22 cellular contexts compared by ENCODE assay signal in genomic region chr12:90987101-90987500, GRCh38. TPM values are rescaled to one million over a fixed set of nuclear protein-coding genes. Genes with fewer than 3 reads are reported as not detected.
"Had no signal": no experiment of that assay in that cellular context is flagged by ENCODE, and none has a peak within 500 bp of the region (broad histone marks: within the 10 kb centered on the region; RNA-seq: fewer than 3 reads in every experiment).

No MANE protein-coding gene starts in this region.

- H3K27me3 ChIP-seq: esophagus muscularis mucosa, foreskin keratinocyte, heart left ventricle, right lobe of liver, tibial nerve, vagina had no signal

- H3K9me3 Mint-ChIP-seq: activated CD4-positive, alpha-beta T cell treated with anti-CD3 and anti-CD28 coated beads, Interleukin-2, amount 10 ng/mL, durations not matched to agents 7 days and 5 days; activated T-helper 17 cell treated with anti-CD3 and anti-CD28 coated beads, Interleukin-2, amount 50 U/mL, for 72 hours; memory B cell had no signal

- H3K27ac ChIP-seq: esophagus muscularis mucosa, foreskin keratinocyte, heart left ventricle, left ventricle myocardium inferior, prostate gland, right lobe of liver, tibial nerve, vagina had no signal

- H3K4me1 Mint-ChIP-seq: activated CD4-positive, alpha-beta T cell treated with anti-CD3 and anti-CD28 coated beads, Interleukin-2, amount 10 ng/mL, durations not matched to agents 7 days and 5 days; activated T-helper 17 cell treated with anti-CD3 and anti-CD28 coated beads, Interleukin-2, amount 50 U/mL, for 72 hours; memory B cell; stimulated activated naive B cell treated with anti-CD40 and anti-IgM and Interleukin-4, amounts not matched to agents 10 μg/mL and 1 μg/mL and 100 μg/mL, for 72 hours had no signal

- H3K4me1 ChIP-seq: esophagus muscularis mucosa, foreskin keratinocyte, left ventricle myocardium inferior, prostate gland, right lobe of liver, tibial nerve, vagina had no signal

- FAIRE-seq: islet of Langerhans had no signal

- H3K4me3 ChIP-seq: esophagus muscularis mucosa, heart left ventricle, left ventricle myocardium inferior, prostate gland, right lobe of liver, tibial nerve, vagina had no signal

- H3K4me3 Mint-ChIP-seq: activated CD4-positive, alpha-beta T cell treated with anti-CD3 and anti-CD28 coated beads, Interleukin-2, amount 10 ng/mL, durations not matched to agents 7 days and 5 days; activated naive CD4-positive, alpha-beta T cell treated with anti-CD3 and anti-CD28 coated beads for 36 hours; activated T-helper 17 cell treated with anti-CD3 and anti-CD28 coated beads, Interleukin-2, amount 50 U/mL, for 72 hours; memory B cell; nephron progenitor cell; stimulated activated naive B cell treated with anti-CD40 and anti-IgM and Interleukin-4, amounts not matched to agents 10 μg/mL and 1 μg/mL and 100 μg/mL, for 72 hours had no signal

- H3K27me3 Mint-ChIP-seq: stimulated activated naive B cell treated with anti-CD40 and anti-IgM and Interleukin-4, amounts not matched to agents 10 μg/mL and 1 μg/mL and 100 μg/mL, for 72 hours had no signal

- DNase-seq: activated CD4-positive, alpha-beta T cell treated with anti-CD3 and anti-CD28 coated beads, Interleukin-2, amount 10 ng/mL, durations not matched to agents 7 days and 5 days; activated CD4-positive, CD25-positive, alpha-beta regulatory T cell; activated CD8-positive, alpha-beta memory T cell treated with anti-CD3 and anti-CD28 coated beads for 24 hours; activated naive CD4-positive, alpha-beta T cell treated with anti-CD3 and anti-CD28 coated beads for 36 hours; foreskin keratinocyte; heart left ventricle; left ventricle myocardium inferior; nephron progenitor cell; right lobe of liver; stimulated activated CD4-positive, alpha-beta T cell treated with anti-CD3 and anti-CD28 coated beads, Interleukin-2, amount 100 ng/mL, for 24 hours; stimulated activated naive B cell treated with anti-CD40 and anti-IgM and Interleukin-4, amounts not matched to agents 10 μg/mL and 1 μg/mL and 100 μg/mL, for 72 hours had no signal

- H3K9me3 ChIP-seq: esophagus muscularis mucosa, prostate gland, right lobe of liver, vagina had no signal

- H3K27ac Mint-ChIP-seq: activated CD4-positive, alpha-beta T cell treated with anti-CD3 and anti-CD28 coated beads, Interleukin-2, amount 10 ng/mL, durations not matched to agents 7 days and 5 days; activated naive CD4-positive, alpha-beta T cell treated with anti-CD3 and anti-CD28 coated beads for 36 hours; activated T-helper 17 cell treated with anti-CD3 and anti-CD28 coated beads, Interleukin-2, amount 50 U/mL, for 72 hours; memory B cell; nephron progenitor cell; stimulated activated naive B cell treated with anti-CD40 and anti-IgM and Interleukin-4, amounts not matched to agents 10 μg/mL and 1 μg/mL and 100 μg/mL, for 72 hours had no signal

- H3K36me3 ChIP-seq: esophagus muscularis mucosa, heart left ventricle, left ventricle myocardium inferior, prostate gland, right lobe of liver, tibial nerve, vagina had no signal

- H3K36me3 Mint-ChIP-seq: memory B cell; stimulated activated naive B cell treated with anti-CD40 and anti-IgM and Interleukin-4, amounts not matched to agents 10 μg/mL and 1 μg/mL and 100 μg/mL, for 72 hours had no signal

- ATAC-seq: activated T-helper 17 cell treated with anti-CD3 and anti-CD28 coated beads, Interleukin-2, amount 50 U/mL, for 72 hours; foreskin keratinocyte; heart left ventricle; right lobe of liver had no signal

RNA-seq across cellular contexts. Expression of gene EPYC, which starts 17.7 kb away (rescaled TPM):
- total RNA-seq: activated CD4-positive, alpha-beta T cell treated with anti-CD3 and anti-CD28 coated beads, Interleukin-2, amount 10 ng/mL, durations not matched to agents 7 days and 5 days; activated naive CD4-positive, alpha-beta T cell treated with anti-CD3 and anti-CD28 coated beads for 36 hours; activated T-helper 17 cell treated with anti-CD3 and anti-CD28 coated beads, Interleukin-2, amount 50 U/mL, for 72 hours; cerebellum; esophagus muscularis mucosa; foreskin keratinocyte; heart left ventricle; left ventricle myocardium inferior; omental fat pad; prostate gland; right lobe of liver; subcutaneous adipose tissue; tibial nerve; vagina had no signal
- polyA plus RNA-seq: foreskin keratinocyte, heart left ventricle had no signal

RNA-seq across cellular contexts. Expression of gene CCER1, which starts 32.1 kb away (rescaled TPM):
- total RNA-seq: activated CD4-positive, alpha-beta T cell treated with anti-CD3 and anti-CD28 coated beads, Interleukin-2, amount 10 ng/mL, durations not matched to agents 7 days and 5 days; activated naive CD4-positive, alpha-beta T cell treated with anti-CD3 and anti-CD28 coated beads for 36 hours; activated T-helper 17 cell treated with anti-CD3 and anti-CD28 coated beads, Interleukin-2, amount 50 U/mL, for 72 hours; cerebellum; esophagus muscularis mucosa; foreskin keratinocyte; heart left ventricle; left ventricle myocardium inferior; omental fat pad; right lobe of liver; subcutaneous adipose tissue; tibial nerve; vagina had no signal
- polyA plus RNA-seq: adipose tissue, foreskin keratinocyte, heart left ventricle had no signal
